Comparison of ENCODE assay signal across 8 cellular contexts in the genomic region with DNA sequence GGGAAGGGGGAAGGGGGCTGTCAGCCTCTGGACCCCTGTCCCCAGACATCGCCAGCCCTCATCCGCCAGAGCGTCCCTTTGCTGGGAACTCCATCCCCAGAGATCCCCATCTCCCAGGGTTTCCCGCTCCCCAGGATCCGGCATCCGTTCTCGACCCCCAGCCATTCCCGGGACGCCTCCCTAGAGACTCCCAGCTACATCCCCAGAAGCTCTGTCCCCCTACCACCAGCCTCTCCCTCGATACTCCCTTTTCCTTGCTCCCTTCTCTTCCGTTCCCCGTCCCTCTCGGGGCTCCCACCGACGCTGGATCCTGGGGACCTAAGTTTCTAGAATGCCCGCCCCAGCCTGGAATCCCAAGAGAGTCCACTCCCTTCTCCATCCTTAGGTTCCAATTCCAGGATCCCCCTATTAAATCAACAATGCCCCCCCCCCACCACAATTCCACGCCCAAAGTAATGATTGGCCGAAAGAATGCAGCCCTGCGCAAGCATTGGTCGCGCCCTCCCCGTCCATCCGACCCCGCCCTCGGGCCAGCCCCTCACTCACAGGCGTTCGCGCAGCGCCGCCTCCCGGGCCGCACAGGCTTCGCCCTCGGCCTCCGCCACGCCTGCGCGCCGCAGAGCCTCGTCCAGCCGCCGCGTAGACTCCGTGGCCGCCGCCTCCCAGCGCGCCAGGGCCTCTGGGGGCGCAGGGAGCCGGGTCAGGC. TPM values are rescaled to one million over a fixed set of nuclear protein-coding genes. Genes with fewer than 3 reads are reported as not detected.
DNase-seq lines count a peak whose midpoint lies in the region; ATAC-seq and TF ChIP-seq lines count a peak whose summit lies in the region.

No MANE protein-coding gene starts in this region.

- H3K36me3 ChIP-seq in neuronal stem cell (replicated peaks in 1 of 2; ENCODE audit: control insufficient read depth in 2 of 2, insufficient read depth in 2 of 2, low read length in 2 of 2), result no peaks in the 10 kb centered on the region
- no peaks in the 10 kb centered on the region for H3K36me3 ChIP-seq in stomach smooth muscle (ENCODE audit: control insufficient read depth in 2 of 2, insufficient read depth in 2 of 2, low read length in 2 of 2)

- H3K9ac ChIP-seq in neuronal stem cell (ENCODE audit: low read depth, low read length, poor library complexity), result peak overlapping the region; percentile 71
- H3K9ac ChIP-seq in stomach smooth muscle (ENCODE audit: low read length in 2 of 2), result peak overlapping the region in 1 of 2 donors; percentile 45

- DNase-seq in Daoy (ENCODE audit: low read depth) (peak; percentile 96), Kasumi-1 (lab: John Stamatoyannopoulos, UW) (peak; percentile 84 to 91), RPMI8226 (peak; percentile 96), foreskin keratinocyte (peak; percentile 50 to 74), neuronal stem cell (ENCODE audit: low spot score) (peak; percentile 90)
- peak; percentile 84 for DNase-seq in activated effector memory CD4-positive, alpha-beta T cell treated with Interleukin-2 at 50 U/mL for 16 hours

- H3K4me2 ChIP-seq in neuronal stem cell (ENCODE audit: insufficient read depth, low read length, poor library complexity, severe bottlenecking), result peak overlapping the region; percentile 85

- H2BK12ac ChIP-seq in neuronal stem cell (ENCODE audit: low read length), result peak overlapping the region; percentile 93

- H3K4me1 ChIP-seq in foreskin keratinocyte, result no peaks in the 10 kb centered on the region
- peaks cover 3 to 4% of the 10 kb centered on the region in 2 donors for H3K4me1 ChIP-seq in neuronal stem cell (ENCODE audit: control insufficient read depth in 2 of 2, insufficient read depth in 1 of 2, low read depth in 1 of 2, low read length in 2 of 2)
- peaks cover 17% of the 10 kb centered on the region for H3K4me1 ChIP-seq in stomach smooth muscle (ENCODE audit: control insufficient read depth, insufficient read depth, low read length)

- peak overlapping the region; percentile 42 for H2BK5ac ChIP-seq in neuronal stem cell (ENCODE audit: low read length)

- ATAC-seq in GM21786 (IDR thresholded peaks at IDR 0.05; ENCODE audit: unreplicated experiment), result peak; percentile 70
- ATAC-seq in foreskin keratinocyte, result peak; percentile 92

- H3K27ac ChIP-seq in foreskin keratinocyte, result no peak overlapping the region
- H3K27ac ChIP-seq in neuronal stem cell (replicated peaks; ENCODE audit: low read length), result peak overlapping the region; percentile 66
- H3K27ac ChIP-seq in stomach smooth muscle (ENCODE audit: low read length), result no peak overlapping the region

- H3K9me3 ChIP-seq in neuronal stem cell (replicated peaks in 1 of 2; ENCODE audit: control insufficient read depth in 2 of 2, insufficient read depth in 1 of 2, low read depth in 1 of 2, low read length in 2 of 2), result peaks cover 0 to 5% of the 10 kb centered on the region in 2 donors
- peaks cover 0 to 7% of the 10 kb centered on the region in 2 donors for H3K9me3 ChIP-seq in stomach smooth muscle (ENCODE audit: control insufficient read depth in 2 of 2, low read length in 2 of 2)

- WGBS in neuronal stem cell (ENCODE audit: extremely low coverage in 2 of 2, insufficient read length in 2 of 2, insufficient replicate concordance in 1 of 2), 2 donors, result no CpG with 5 or more reads among the region's 50 CpGs

- TF ChIP-seq CTCF in foreskin keratinocyte (conservative IDR thresholded peaks at IDR 0.05), result peak; percentile 97

- H2BK120ac ChIP-seq in neuronal stem cell (ENCODE audit: low read depth, low read length), result no peak overlapping the region

- H3K18ac ChIP-seq in neuronal stem cell (ENCODE audit: low read length), result peak overlapping the region; percentile 78

- H3K23ac ChIP-seq in neuronal stem cell (ENCODE audit: low read depth, low read length, poor library complexity), result peak overlapping the region; percentile 51

- no peak overlapping the region for H4K91ac ChIP-seq in neuronal stem cell (ENCODE audit: low read depth, low read length, poor library complexity)

- H2AFZ ChIP-seq in neuronal stem cell (ENCODE audit: low read length), result peak overlapping the region; percentile 92

- H3K79me1 ChIP-seq in neuronal stem cell (ENCODE audit: low read depth, low read length), result peaks cover 1% of the 10 kb centered on the region

- H3K4me3 ChIP-seq in neuronal stem cell (ENCODE audit: low read length in 2 of 2) (peak overlapping the region; percentile 47 to 75), stomach smooth muscle (ENCODE audit: low read length in 2 of 2) (peak overlapping the region; percentile 66 to 69)

- H3K27me3 ChIP-seq in foreskin keratinocyte, result peaks cover 14% of the 10 kb centered on the region
- H3K27me3 ChIP-seq in neuronal stem cell (ENCODE audit: control insufficient read depth in 3 of 3, insufficient read depth in 3 of 3, low read depth in 1 of 3, low read length in 3 of 3), result peaks cover 0 to 8% (median 5%) of the 10 kb centered on the region in 3 experiments
- H3K27me3 ChIP-seq in stomach smooth muscle (ENCODE audit: control insufficient read depth in 1 of 2, insufficient read depth in 2 of 2, low read length in 2 of 2), result peaks cover 13 to 31% of the 10 kb centered on the region in 2 donors

- no peak overlapping the region for H4K8ac ChIP-seq in neuronal stem cell (ENCODE audit: low read depth, low read length)

- H2BK15ac ChIP-seq in neuronal stem cell (ENCODE audit: low read length), result no peak overlapping the region

- no peak overlapping the region for H3K4ac ChIP-seq in neuronal stem cell (ENCODE audit: low read length)

- peak overlapping the region; percentile 64 for H2AK5ac ChIP-seq in neuronal stem cell (ENCODE audit: low read depth, low read length)

- no peak overlapping the region for H3K14ac ChIP-seq in neuronal stem cell (ENCODE audit: low read length)

RNA-seq across cellular contexts. Expression of a gene that starts 3.2 kb away (rescaled TPM):
- 0.69 TPM in 1 of 2 replicates, not detected in the other for total RNA-seq in Daoy (2014; rRNA removed; shearing (Covaris generic))
- not detected in 2 replicates for total RNA-seq in foreskin keratinocyte
- not detected in 2 replicates for polyA plus RNA-seq in foreskin keratinocyte
- 0.82 TPM for polyA plus RNA-seq in neuronal stem cell (2013, experiment 1 of 2)
- polyA plus RNA-seq in neuronal stem cell (2013, experiment 2 of 2), result 0.76 TPM

RNA-seq across cellular contexts. Expression of a gene that starts 13.7 kb away (rescaled TPM):
- total RNA-seq in Daoy (2014; rRNA removed; shearing (Covaris generic)), result not detected in 2 replicates
- not detected in 2 replicates for total RNA-seq in foreskin keratinocyte
- polyA plus RNA-seq in foreskin keratinocyte, result not detected in 2 replicates
- polyA plus RNA-seq in neuronal stem cell (2013, experiment 1 of 2), result 0.21 TPM
- polyA plus RNA-seq in neuronal stem cell (2013, experiment 2 of 2), result 0.35 TPM

RNA-seq across cellular contexts. Expression of a gene that starts 14.6 kb away (rescaled TPM):
- total RNA-seq in Daoy (2014; rRNA removed; shearing (Covaris generic)), result 0.83 and 4.4 TPM in 2 replicates
- 5.4 and 7.1 TPM in 2 replicates for total RNA-seq in foreskin keratinocyte
- 10.9 and 17.5 TPM in 2 replicates for polyA plus RNA-seq in foreskin keratinocyte
- 32.5 TPM for polyA plus RNA-seq in neuronal stem cell (2013, experiment 1 of 2)
- polyA plus RNA-seq in neuronal stem cell (2013, experiment 2 of 2), result 30.5 TPM

RNA-seq across cellular contexts. Expression of a gene that starts 29.0 kb away (rescaled TPM):
- 82.3 and 102 TPM in 2 replicates for total RNA-seq in Daoy (2014; rRNA removed; shearing (Covaris generic))
- 49.1 and 62.6 TPM in 2 replicates for total RNA-seq in foreskin keratinocyte
- polyA plus RNA-seq in foreskin keratinocyte, result 78.8 and 91.2 TPM in 2 replicates
- 42.9 TPM for polyA plus RNA-seq in neuronal stem cell (2013, experiment 1 of 2)
- polyA plus RNA-seq in neuronal stem cell (2013, experiment 2 of 2), result 42.4 TPM

RNA-seq across cellular contexts. Expression of a gene that starts 53.5 kb away (rescaled TPM):
- total RNA-seq in Daoy (2014; rRNA removed; shearing (Covaris generic)), result 42.5 and 43.1 TPM in 2 replicates
- 14.9 and 18.7 TPM in 2 replicates for total RNA-seq in foreskin keratinocyte
- 14.3 and 16.6 TPM in 2 replicates for polyA plus RNA-seq in foreskin keratinocyte
- 27.4 TPM for polyA plus RNA-seq in neuronal stem cell (2013, experiment 1 of 2)
- 27.5 TPM for polyA plus RNA-seq in neuronal stem cell (2013, experiment 2 of 2)
